38 cellular contexts compared by ENCODE assay signal in genomic region chr3:62171789-62172188, GRCh38.
"Had no signal": no experiment of that assay in that cellular context is flagged by ENCODE, and none has a peak within 500 bp of the region (broad histone marks: within the 10 kb centered on the region; RNA-seq: fewer than 3 reads in every experiment).

No MANE protein-coding gene starts in this region.

- H3K4me3 ChIP-seq: adrenal gland, ascending aorta, body of pancreas, breast epithelium, cardiac muscle cell had no signal

- H3K36me3 Mint-ChIP-seq: activated naive CD4-positive, alpha-beta T cell treated with anti-CD3 and anti-CD28 coated beads, Interleukin-2, amount 10 ng/mL, durations not matched to agents 7 days and 5 days; activated naive CD4-positive, alpha-beta T cell treated with anti-CD3 and anti-CD28 coated beads, Interleukin-2, amount 50 U/mL, for 24 hours; activated naive CD4-positive, alpha-beta T cell treated with anti-CD3 and anti-CD28 coated beads, Interleukin-2, amount 50 U/mL, for 72 hours; activated naive CD8-positive, alpha-beta T cell; activated naive CD8-positive, alpha-beta T cell treated with anti-CD3 and anti-CD28 coated beads for 36 hours; activated naive CD8-positive, alpha-beta T cell treated with anti-CD3 and anti-CD28 coated beads, Interleukin-2, amount 10 ng/mL, durations not matched to agents 7 days and 5 days had no signal

- H3K36me3 ChIP-seq: adrenal gland, brain microvascular endothelial cell, breast epithelium, cardiac muscle cell had no signal

- H3K4me3 Mint-ChIP-seq: activated naive CD4-positive, alpha-beta T cell treated with anti-CD3 and anti-CD28 coated beads, Interleukin-2, amount 10 ng/mL, durations not matched to agents 7 days and 5 days; activated naive CD4-positive, alpha-beta T cell treated with anti-CD3 and anti-CD28 coated beads, Interleukin-2, amount 50 U/mL, for 24 hours; activated naive CD8-positive, alpha-beta T cell; activated naive CD8-positive, alpha-beta T cell treated with anti-CD3 and anti-CD28 coated beads for 36 hours; activated naive CD8-positive, alpha-beta T cell treated with anti-CD3 and anti-CD28 coated beads, Interleukin-2, amount 10 ng/mL, durations not matched to agents 7 days and 5 days; activated naive CD8-positive, alpha-beta T cell treated with anti-CD3 and anti-CD28 coated beads, Interleukin-2, amount 50 U/mL, for 24 hours; activated T-cell treated with anti-CD3 and anti-CD28 coated beads, Interleukin-2, amount 50 U/mL, for 24 hours; activated T-cell treated with anti-CD3 and anti-CD28 coated beads, Interleukin-2, amount 50 U/mL, for 4 hours; activated T-cell treated with anti-CD3 and anti-CD28 coated beads, Interleukin-2, amount 50 U/mL, for 72 hours; activated T-helper 1 cell treated with anti-CD3 and anti-CD28 coated beads, Interleukin-12 subunit alpha, Interleukin-12 subunit beta, Interleukin-2, Interleukin-4 antibody, amounts not matched to agents 30 ng/mL and 10 ng/mL and 1 ng/mL, durations not matched to agents 14 hours and 24 hours and 36 hours; activated T-helper 17 cell treated with anti-CD3 and anti-CD28 coated beads, Interleukin-2, amount 50 U/mL, for 72 hours; brain; central memory CD8-positive, alpha-beta T cell had no signal

- H3K9me3 ChIP-seq: adrenal gland, ascending aorta, body of pancreas, breast epithelium had no signal

- ATAC-seq: activated naive CD4-positive, alpha-beta T cell treated with anti-CD3 and anti-CD28 coated beads, Interleukin-2, amount 50 U/mL, for 72 hours; activated naive CD8-positive, alpha-beta T cell treated with anti-CD3 and anti-CD28 coated beads, Interleukin-2, amount 50 U/mL, for 24 hours; activated T-cell treated with anti-CD3 and anti-CD28 coated beads, Interleukin-2, amount 50 U/mL, for 4 hours; activated T-cell treated with anti-CD3 and anti-CD28 coated beads, Interleukin-2, amount 50 U/mL, for 72 hours; activated T-helper 17 cell treated with anti-CD3 and anti-CD28 coated beads, Interleukin-2, amount 50 U/mL, for 72 hours; body of pancreas had no signal

- H3K4me1 Mint-ChIP-seq: activated naive CD4-positive, alpha-beta T cell treated with anti-CD3 and anti-CD28 coated beads, Interleukin-2, amount 10 ng/mL, durations not matched to agents 7 days and 5 days; activated naive CD4-positive, alpha-beta T cell treated with anti-CD3 and anti-CD28 coated beads, Interleukin-2, amount 50 U/mL, for 24 hours; activated naive CD8-positive, alpha-beta T cell treated with anti-CD3 and anti-CD28 coated beads for 36 hours; activated naive CD8-positive, alpha-beta T cell treated with anti-CD3 and anti-CD28 coated beads, Interleukin-2, amount 50 U/mL, for 24 hours; activated T-helper 17 cell treated with anti-CD3 and anti-CD28 coated beads, Interleukin-2, amount 50 U/mL, for 72 hours; central memory CD8-positive, alpha-beta T cell had no signal

- H3K27me3 Mint-ChIP-seq: activated naive CD4-positive, alpha-beta T cell treated with anti-CD3 and anti-CD28 coated beads, Interleukin-2, amount 10 ng/mL, durations not matched to agents 7 days and 5 days; activated naive CD8-positive, alpha-beta T cell treated with anti-CD3 and anti-CD28 coated beads, Interleukin-2, amount 10 ng/mL, durations not matched to agents 7 days and 5 days; activated naive CD8-positive, alpha-beta T cell treated with anti-CD3 and anti-CD28 coated beads, Interleukin-2, amount 50 U/mL, for 24 hours; brain had no signal

- H3K4me1 ChIP-seq: body of pancreas, breast epithelium had no signal

- FAIRE-seq: bronchial epithelial cell had no signal

- DNase-seq: activated effector memory CD4-positive, alpha-beta T cell treated with anti-CD3 and anti-CD28 coated beads, Interleukin-2, amount 50 U/mL, for 16 hours; activated effector memory CD4-positive, alpha-beta T cell treated with Interleukin-2 at 50 U/mL for 16 hours; activated gamma-delta T cell; activated gamma-delta T cell treated with Interleukin-2 at 50 U/mL for 16 hours; activated naive CD4-positive, alpha-beta T cell; activated naive CD4-positive, alpha-beta T cell treated with anti-CD3 and anti-CD28 coated beads, Interleukin-2, amount 10 ng/mL, durations not matched to agents 7 days and 5 days; activated naive CD4-positive, alpha-beta T cell treated with anti-CD3 and anti-CD28 coated beads, Interleukin-2, amount 50 U/mL, for 16 hours; activated naive CD4-positive, alpha-beta T cell treated with Interleukin-2 at 50 U/mL for 16 hours; activated naive CD8-positive, alpha-beta T cell treated with anti-CD3 and anti-CD28 coated beads for 36 hours; activated naive CD8-positive, alpha-beta T cell treated with anti-CD3 and anti-CD28 coated beads, Interleukin-2, amount 10 ng/mL, durations not matched to agents 7 days and 5 days; activated naive CD8-positive, alpha-beta T cell treated with anti-CD3 and anti-CD28 coated beads, Interleukin-2, amount 50 U/mL, for 24 hours; activated T-cell treated with anti-CD3 and anti-CD28 coated beads, Interleukin-2, amount 50 U/mL, for 1 hour; activated T-cell treated with anti-CD3 and anti-CD28 coated beads, Interleukin-2, amount 50 U/mL, for 24 hours; activated T-cell treated with anti-CD3 and anti-CD28 coated beads, Interleukin-2, amount 50 U/mL, for 4 hours; activated T-cell treated with anti-CD3 and anti-CD28 coated beads, Interleukin-2, amount 50 U/mL, for 48 hours; activated T-cell treated with anti-CD3 and anti-CD28 coated beads, Interleukin-2, amount 50 U/mL, for 72 hours; adrenal gland; amniotic stem cell; amygdala; anterior cingulate cortex; aorta; body of pancreas; brain microvascular endothelial cell; caudate nucleus; central memory CD4-positive, alpha-beta T cell; cerebellar nuclear complex had no signal

- H3K9me3 Mint-ChIP-seq: activated T-cell treated with anti-CD3 and anti-CD28 coated beads, Interleukin-2, amount 50 U/mL, for 72 hours; activated T-helper 17 cell treated with anti-CD3 and anti-CD28 coated beads, Interleukin-2, amount 50 U/mL, for 72 hours; central memory CD8-positive, alpha-beta T cell had no signal

- H3K27ac Mint-ChIP-seq: activated naive CD4-positive, alpha-beta T cell treated with anti-CD3 and anti-CD28 coated beads, Interleukin-2, amount 10 ng/mL, durations not matched to agents 7 days and 5 days; activated naive CD4-positive, alpha-beta T cell treated with anti-CD3 and anti-CD28 coated beads, Interleukin-2, amount 50 U/mL, for 24 hours; activated naive CD4-positive, alpha-beta T cell treated with anti-CD3 and anti-CD28 coated beads, Interleukin-2, amount 50 U/mL, for 72 hours; activated naive CD8-positive, alpha-beta T cell; activated naive CD8-positive, alpha-beta T cell treated with anti-CD3 and anti-CD28 coated beads for 36 hours; activated naive CD8-positive, alpha-beta T cell treated with anti-CD3 and anti-CD28 coated beads, Interleukin-2, amount 10 ng/mL, durations not matched to agents 7 days and 5 days; activated naive CD8-positive, alpha-beta T cell treated with anti-CD3 and anti-CD28 coated beads, Interleukin-2, amount 50 U/mL, for 24 hours; activated T-cell treated with anti-CD3 and anti-CD28 coated beads, Interleukin-2, amount 50 U/mL, for 24 hours; activated T-cell treated with anti-CD3 and anti-CD28 coated beads, Interleukin-2, amount 50 U/mL, for 72 hours; activated T-helper 1 cell treated with anti-CD3 and anti-CD28 coated beads, Interleukin-12 subunit alpha, Interleukin-12 subunit beta, Interleukin-2, Interleukin-4 antibody, amounts not matched to agents 30 ng/mL and 10 ng/mL and 1 ng/mL, durations not matched to agents 14 hours and 24 hours and 36 hours; activated T-helper 17 cell treated with anti-CD3 and anti-CD28 coated beads, Interleukin-2, amount 50 U/mL, for 72 hours; activated T-helper 2 cell treated with anti-CD3 and anti-CD28 coated beads, Interferon-gamma antibody, Interleukin-2, Interleukin-4, amounts not matched to agents 10 μg/mL and 5 μg/mL and 100 μg/mL, durations not matched to agents 14 hours and 24 hours and 36 hours; brain had no signal

- H3K27me3 ChIP-seq: adrenal gland, ascending aorta, body of pancreas, brain microvascular endothelial cell, breast epithelium, cardiac muscle cell had no signal

- H3K27ac ChIP-seq: adrenal gland, ascending aorta, body of pancreas, brain microvascular endothelial cell, breast epithelium, cardiac muscle cell had no signal
